In genomic region chr16:68244903-68245853, GRCh38 we compare ENCODE assay signal across 8 cellular contexts. TPM values are rescaled to one million over a fixed set of nuclear protein-coding genes. Genes with fewer than 3 reads are reported as not detected.
DNase-seq lines count a peak whose midpoint lies in the region; ATAC-seq lines count a peak whose summit lies in the region.

Gene PLA2G15, plus strand, starts transcription at chr16:68245373. Its CDS starts 54 bp downstream, at chr16:68245427.

- H3K27me3 ChIP-seq in neuronal stem cell (ENCODE audit: control insufficient read depth in 3 of 3, insufficient read depth in 3 of 3, low read depth in 1 of 3, low read length in 3 of 3), result peaks cover 0 to 8% (median 0%) of the 10 kb centered on the region in 3 experiments

- peak within 1 kb of the TSS; percentile 93 to 94 for H3K4me3 ChIP-seq in neuronal stem cell (ENCODE audit: low read length in 2 of 2)

- H2BK15ac ChIP-seq in neuronal stem cell (ENCODE audit: low read length), result peak within 1 kb of the TSS; percentile 72

- peak; percentile 91 for DNase-seq in EL
- peak; percentile 88 for DNase-seq in KBM-7
- DNase-seq in SHP77 treated with DMSO at 0.1 percent for 48 hours (lab: John Stamatoyannopoulos, UW), result peak; percentile 49
- DNase-seq in activated gamma-delta T cell treated with anti-CD3 and anti-CD28 coated beads, Interleukin-2, amount 50 U/mL, for 16 hours (ENCODE audit: low read depth), result peak; percentile 96
- DNase-seq in foreskin melanocyte, result peak; percentile 83
- DNase-seq in neuronal stem cell (ENCODE audit: low spot score), result peak; percentile 91
- DNase-seq in stromal cell of bone marrow (ENCODE audit: low read depth), result peak; percentile 88

- peak; percentile 79 for ATAC-seq in GM21723 (IDR thresholded peaks at IDR 0.05; ENCODE audit: unreplicated experiment)

- peak within 1 kb of the TSS; percentile 98 for H2AFZ ChIP-seq in neuronal stem cell (ENCODE audit: low read length)

- no peak within 1 kb of the TSS for H3K27ac ChIP-seq in neuronal stem cell (replicated peaks; ENCODE audit: low read length)

- H4K91ac ChIP-seq in neuronal stem cell (ENCODE audit: low read depth, low read length, poor library complexity), result no peak within 1 kb of the TSS

- H2BK5ac ChIP-seq in neuronal stem cell (ENCODE audit: low read length), result peak within 1 kb of the TSS; percentile 75

- whole genome bisulfite sequencing in neuronal stem cell (ENCODE audit: extremely low coverage in 2 of 2, insufficient read length in 2 of 2, insufficient replicate concordance in 1 of 2), 2 donors, result no CpG with 5 or more reads among the region's 75 CpGs

- H3K4ac ChIP-seq in neuronal stem cell (ENCODE audit: low read length), result no peak within 1 kb of the TSS

- peak within 1 kb of the TSS; percentile 98 for H3K9ac ChIP-seq in neuronal stem cell (ENCODE audit: low read depth, low read length, poor library complexity)

- H3K23ac ChIP-seq in neuronal stem cell (ENCODE audit: low read depth, low read length, poor library complexity), result peak within 1 kb of the TSS; percentile 100

- in situ Hi-C loops in KBM-7 (cut with MboI; ENCODE audit: low pct_unique_long_range_greater_than_20kb, low sequenced_read_pairs), result no loop called here

- H2BK12ac ChIP-seq in neuronal stem cell (ENCODE audit: low read length), result no peak within 1 kb of the TSS

- H2AK5ac ChIP-seq in neuronal stem cell (ENCODE audit: low read depth, low read length), result peak within 1 kb of the TSS; percentile 74

- peak within 1 kb of the TSS; percentile 98 for H3K14ac ChIP-seq in neuronal stem cell (ENCODE audit: low read length)

- peaks cover 6 to 10% of the 10 kb centered on the region in 2 donors for H3K4me1 ChIP-seq in neuronal stem cell (ENCODE audit: control insufficient read depth in 2 of 2, insufficient read depth in 1 of 2, low read depth in 1 of 2, low read length in 2 of 2)

- H3K4me2 ChIP-seq in neuronal stem cell (ENCODE audit: insufficient read depth, low read length, poor library complexity, severe bottlenecking), result peak within 1 kb of the TSS; percentile 90

- peaks cover 3 to 6% of the 10 kb centered on the region in 2 donors for H3K36me3 ChIP-seq in neuronal stem cell (replicated peaks in 1 of 2; ENCODE audit: control insufficient read depth in 2 of 2, insufficient read depth in 2 of 2, low read length in 2 of 2)

- no peak within 1 kb of the TSS for H2BK120ac ChIP-seq in neuronal stem cell (ENCODE audit: low read depth, low read length)

- H4K8ac ChIP-seq in neuronal stem cell (ENCODE audit: low read depth, low read length), result no peak within 1 kb of the TSS

- H3K79me1 ChIP-seq in neuronal stem cell (ENCODE audit: low read depth, low read length), result peaks cover 8% of the 10 kb centered on the region

- H3K9me3 ChIP-seq in neuronal stem cell (replicated peaks in 1 of 2; ENCODE audit: control insufficient read depth in 2 of 2, insufficient read depth in 1 of 2, low read depth in 1 of 2, low read length in 2 of 2), result no peaks in the 10 kb centered on the region

- H3K18ac ChIP-seq in neuronal stem cell (ENCODE audit: low read length), result peak within 1 kb of the TSS; percentile 94

RNA-seq across cellular contexts. Expression of gene PLA2G15, which starts in this region (rescaled TPM):
- polyA plus RNA-seq in neuronal stem cell (2013, experiment 1 of 2), result 5.4 TPM
- 5.7 TPM for polyA plus RNA-seq in neuronal stem cell (2013, experiment 2 of 2)
